Comparison of ENCODE assay signal across 2 cellular contexts in the genomic region with DNA sequence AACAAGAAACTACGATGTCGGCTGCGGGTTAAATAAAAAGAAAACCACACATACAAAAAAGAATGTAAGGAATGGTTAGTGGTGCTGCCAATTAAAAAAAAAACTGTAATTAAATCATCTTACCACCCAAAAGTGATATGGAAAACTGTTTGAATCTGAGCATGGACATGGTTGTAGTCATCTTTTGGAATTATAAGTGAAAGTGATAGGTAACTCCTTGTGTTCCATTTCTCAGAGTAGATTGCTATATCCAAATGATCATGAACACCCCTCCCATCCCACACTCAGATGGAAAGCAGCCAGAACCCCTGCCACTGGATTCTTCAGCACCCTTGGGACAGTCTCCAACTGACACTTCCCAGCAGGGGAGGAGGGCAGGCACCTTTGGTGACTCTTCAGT.
TF ChIP-seq lines count a peak whose summit lies in the region.

No MANE protein-coding gene starts in this region.

TF ChIP-seq in IMR-90, 13 proteins besides CTCF, POLR2A, EP300 and RAD21:
- TF ChIP-seq, protein P1, sequence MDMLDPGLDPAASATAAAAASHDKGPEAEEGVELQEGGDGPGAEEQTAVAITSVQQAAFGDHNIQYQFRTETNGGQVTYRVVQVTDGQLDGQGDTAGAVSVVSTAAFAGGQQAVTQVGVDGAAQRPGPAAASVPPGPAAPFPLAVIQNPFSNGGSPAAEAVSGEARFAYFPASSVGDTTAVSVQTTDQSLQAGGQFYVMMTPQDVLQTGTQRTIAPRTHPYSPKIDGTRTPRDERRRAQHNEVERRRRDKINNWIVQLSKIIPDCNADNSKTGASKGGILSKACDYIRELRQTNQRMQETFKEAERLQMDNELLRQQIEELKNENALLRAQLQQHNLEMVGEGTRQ (IDR thresholded peaks at IDR 0.05; ENCODE audit: low read depth, low read length) = no peak
- TF ChIP-seq RCOR1 (IDR thresholded peaks at IDR 0.05; ENCODE audit: insufficient replicate concordance, low read length) (no peak), MXI1 (IDR thresholded peaks at IDR 0.05; ENCODE audit: borderline replicate concordance, low read depth, low read length) (no peak), NFE2L2 (IDR thresholded peaks at IDR 0.05; ENCODE audit: low read depth, low read length) (no peak), RFX5 (IDR thresholded peaks at IDR 0.05; ENCODE audit: low read depth, low read length) (no peak), BHLHE40 (IDR thresholded peaks at IDR 0.05; ENCODE audit: low read depth, low read length) (no peak), FOS (IDR thresholded peaks at IDR 0.05; ENCODE audit: low read depth, low read length) (no peak), CEBPB (IDR thresholded peaks at IDR 0.05; ENCODE audit: low read depth, low read length) (no peak), MAFK (IDR thresholded peaks at IDR 0.05; ENCODE audit: low read depth, low read length) (no peak), MAZ (IDR thresholded peaks at IDR 0.05; ENCODE audit: borderline replicate concordance, low read depth, low read length) (no peak), SMC3 (IDR thresholded peaks at IDR 0.05; ENCODE audit: low read depth, low read length) (no peak), CHD1 (IDR thresholded peaks at IDR 0.05; ENCODE audit: low read depth, low read length) (no peak)
- TF ChIP-seq, protein P2, sequence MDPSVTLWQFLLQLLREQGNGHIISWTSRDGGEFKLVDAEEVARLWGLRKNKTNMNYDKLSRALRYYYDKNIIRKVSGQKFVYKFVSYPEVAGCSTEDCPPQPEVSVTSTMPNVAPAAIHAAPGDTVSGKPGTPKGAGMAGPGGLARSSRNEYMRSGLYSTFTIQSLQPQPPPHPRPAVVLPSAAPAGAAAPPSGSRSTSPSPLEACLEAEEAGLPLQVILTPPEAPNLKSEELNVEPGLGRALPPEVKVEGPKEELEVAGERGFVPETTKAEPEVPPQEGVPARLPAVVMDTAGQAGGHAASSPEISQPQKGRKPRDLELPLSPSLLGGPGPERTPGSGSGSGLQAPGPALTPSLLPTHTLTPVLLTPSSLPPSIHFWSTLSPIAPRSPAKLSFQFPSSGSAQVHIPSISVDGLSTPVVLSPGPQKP (IDR thresholded peaks at IDR 0.05; ENCODE audit: borderline replicate concordance, low read depth, low read length) = no peak

TF ChIP-seq in GM23338, 12 proteins besides CTCF, POLR2A, EP300 and RAD21:
- no peak for TF ChIP-seq ZNF331 (CRISPR knock-in tag; IDR thresholded peaks at IDR 0.05; ENCODE audit: low read depth)
- TF ChIP-seq POLR2AphosphoS5 (IDR thresholded peaks at IDR 0.05; ENCODE audit: low read depth) = no peak
- TF ChIP-seq, protein P3, sequence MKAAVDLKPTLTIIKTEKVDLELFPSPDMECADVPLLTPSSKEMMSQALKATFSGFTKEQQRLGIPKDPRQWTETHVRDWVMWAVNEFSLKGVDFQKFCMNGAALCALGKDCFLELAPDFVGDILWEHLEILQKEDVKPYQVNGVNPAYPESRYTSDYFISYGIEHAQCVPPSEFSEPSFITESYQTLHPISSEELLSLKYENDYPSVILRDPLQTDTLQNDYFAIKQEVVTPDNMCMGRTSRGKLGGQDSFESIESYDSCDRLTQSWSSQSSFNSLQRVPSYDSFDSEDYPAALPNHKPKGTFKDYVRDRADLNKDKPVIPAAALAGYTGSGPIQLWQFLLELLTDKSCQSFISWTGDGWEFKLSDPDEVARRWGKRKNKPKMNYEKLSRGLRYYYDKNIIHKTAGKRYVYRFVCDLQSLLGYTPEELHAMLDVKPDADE (IDR thresholded peaks at IDR 0.05) = no peak
- no peak for TF ChIP-seq NANOG (IDR thresholded peaks at IDR 0.05; ENCODE audit: borderline replicate concordance)
- no peak for TF ChIP-seq JUNB (IDR thresholded peaks at IDR 0.05; ENCODE audit: unreplicated experiment)
- TF ChIP-seq EZH2 (IDR thresholded peaks at IDR 0.05; ENCODE audit: low read depth, unreplicated experiment) = no peak
- TF ChIP-seq ZNF114 (CRISPR knock-in tag; IDR thresholded peaks at IDR 0.05) = no peak
- TF ChIP-seq EZH2phosphoT487 (IDR thresholded peaks at IDR 0.05; ENCODE audit: unreplicated experiment) = no peak
- no peak for TF ChIP-seq STAT1 (IDR thresholded peaks at IDR 0.05; ENCODE audit: unreplicated experiment)
- TF ChIP-seq CREB1 (CRISPR knock-in tag; IDR thresholded peaks at IDR 0.05; ENCODE audit: low read depth) = no peak
- TF ChIP-seq, protein P4, sequence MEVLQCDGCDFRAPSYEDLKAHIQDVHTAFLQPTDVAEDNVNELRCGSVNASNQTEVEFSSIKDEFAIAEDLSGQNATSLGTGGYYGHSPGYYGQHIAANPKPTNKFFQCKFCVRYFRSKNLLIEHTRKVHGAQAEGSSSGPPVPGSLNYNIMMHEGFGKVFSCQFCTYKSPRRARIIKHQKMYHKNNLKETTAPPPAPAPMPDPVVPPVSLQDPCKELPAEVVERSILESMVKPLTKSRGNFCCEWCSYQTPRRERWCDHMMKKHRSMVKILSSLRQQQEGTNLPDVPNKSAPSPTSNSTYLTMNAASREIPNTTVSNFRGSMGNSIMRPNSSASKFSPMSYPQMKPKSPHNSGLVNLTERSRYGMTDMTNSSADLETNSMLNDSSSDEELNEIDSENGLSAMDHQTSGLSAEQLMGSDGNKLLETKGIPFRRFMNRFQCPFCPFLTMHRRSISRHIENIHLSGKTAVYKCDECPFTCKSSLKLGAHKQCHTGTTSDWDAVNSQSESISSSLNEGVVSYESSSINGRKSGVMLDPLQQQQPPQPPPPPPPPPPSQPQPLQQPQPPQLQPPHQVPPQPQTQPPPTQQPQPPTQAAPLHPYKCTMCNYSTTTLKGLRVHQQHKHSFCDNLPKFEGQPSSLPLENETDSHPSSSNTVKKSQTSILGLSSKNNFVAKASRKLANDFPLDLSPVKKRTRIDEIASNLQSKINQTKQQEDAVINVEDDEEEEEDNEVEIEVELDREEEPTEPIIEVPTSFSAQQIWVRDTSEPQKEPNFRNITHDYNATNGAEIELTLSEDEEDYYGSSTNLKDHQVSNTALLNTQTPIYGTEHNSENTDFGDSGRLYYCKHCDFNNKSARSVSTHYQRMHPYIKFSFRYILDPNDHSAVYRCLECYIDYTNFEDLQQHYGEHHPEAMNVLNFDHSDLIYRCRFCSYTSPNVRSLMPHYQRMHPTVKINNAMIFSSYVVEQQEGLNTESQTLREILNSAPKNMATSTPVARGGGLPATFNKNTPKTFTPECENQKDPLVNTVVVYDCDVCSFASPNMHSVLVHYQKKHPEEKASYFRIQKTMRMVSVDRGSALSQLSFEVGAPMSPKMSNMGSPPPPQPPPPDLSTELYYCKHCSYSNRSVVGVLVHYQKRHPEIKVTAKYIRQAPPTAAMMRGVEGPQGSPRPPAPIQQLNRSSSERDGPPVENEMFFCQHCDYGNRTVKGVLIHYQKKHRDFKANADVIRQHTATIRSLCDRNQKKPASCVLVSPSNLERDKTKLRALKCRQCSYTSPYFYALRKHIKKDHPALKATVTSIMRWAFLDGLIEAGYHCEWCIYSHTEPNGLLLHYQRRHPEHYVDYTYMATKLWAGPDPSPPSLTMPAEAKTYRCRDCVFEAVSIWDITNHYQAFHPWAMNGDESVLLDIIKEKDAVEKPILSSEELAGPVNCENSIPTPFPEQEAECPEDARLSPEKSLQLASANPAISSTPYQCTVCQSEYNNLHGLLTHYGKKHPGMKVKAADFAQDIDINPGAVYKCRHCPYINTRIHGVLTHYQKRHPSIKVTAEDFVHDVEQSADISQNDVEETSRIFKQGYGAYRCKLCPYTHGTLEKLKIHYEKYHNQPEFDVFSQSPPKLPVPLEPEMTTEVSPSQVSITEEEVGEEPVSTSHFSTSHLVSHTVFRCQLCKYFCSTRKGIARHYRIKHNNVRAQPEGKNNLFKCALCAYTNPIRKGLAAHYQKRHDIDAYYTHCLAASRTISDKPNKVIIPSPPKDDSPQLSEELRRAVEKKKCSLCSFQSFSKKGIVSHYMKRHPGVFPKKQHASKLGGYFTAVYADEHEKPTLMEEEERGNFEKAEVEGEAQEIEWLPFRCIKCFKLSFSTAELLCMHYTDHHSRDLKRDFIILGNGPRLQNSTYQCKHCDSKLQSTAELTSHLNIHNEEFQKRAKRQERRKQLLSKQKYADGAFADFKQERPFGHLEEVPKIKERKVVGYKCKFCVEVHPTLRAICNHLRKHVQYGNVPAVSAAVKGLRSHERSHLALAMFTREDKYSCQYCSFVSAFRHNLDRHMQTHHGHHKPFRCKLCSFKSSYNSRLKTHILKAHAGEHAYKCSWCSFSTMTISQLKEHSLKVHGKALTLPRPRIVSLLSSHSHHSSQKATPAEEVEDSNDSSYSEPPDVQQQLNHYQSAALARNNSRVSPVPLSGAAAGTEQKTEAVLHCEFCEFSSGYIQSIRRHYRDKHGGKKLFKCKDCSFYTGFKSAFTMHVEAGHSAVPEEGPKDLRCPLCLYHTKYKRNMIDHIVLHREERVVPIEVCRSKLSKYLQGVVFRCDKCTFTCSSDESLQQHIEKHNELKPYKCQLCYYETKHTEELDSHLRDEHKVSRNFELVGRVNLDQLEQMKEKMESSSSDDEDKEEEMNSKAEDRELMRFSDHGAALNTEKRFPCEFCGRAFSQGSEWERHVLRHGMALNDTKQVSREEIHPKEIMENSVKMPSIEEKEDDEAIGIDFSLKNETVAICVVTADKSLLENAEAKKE (CRISPR knock-in tag; IDR thresholded peaks at IDR 0.05) = no peak
- TF ChIP-seq, protein P5, sequence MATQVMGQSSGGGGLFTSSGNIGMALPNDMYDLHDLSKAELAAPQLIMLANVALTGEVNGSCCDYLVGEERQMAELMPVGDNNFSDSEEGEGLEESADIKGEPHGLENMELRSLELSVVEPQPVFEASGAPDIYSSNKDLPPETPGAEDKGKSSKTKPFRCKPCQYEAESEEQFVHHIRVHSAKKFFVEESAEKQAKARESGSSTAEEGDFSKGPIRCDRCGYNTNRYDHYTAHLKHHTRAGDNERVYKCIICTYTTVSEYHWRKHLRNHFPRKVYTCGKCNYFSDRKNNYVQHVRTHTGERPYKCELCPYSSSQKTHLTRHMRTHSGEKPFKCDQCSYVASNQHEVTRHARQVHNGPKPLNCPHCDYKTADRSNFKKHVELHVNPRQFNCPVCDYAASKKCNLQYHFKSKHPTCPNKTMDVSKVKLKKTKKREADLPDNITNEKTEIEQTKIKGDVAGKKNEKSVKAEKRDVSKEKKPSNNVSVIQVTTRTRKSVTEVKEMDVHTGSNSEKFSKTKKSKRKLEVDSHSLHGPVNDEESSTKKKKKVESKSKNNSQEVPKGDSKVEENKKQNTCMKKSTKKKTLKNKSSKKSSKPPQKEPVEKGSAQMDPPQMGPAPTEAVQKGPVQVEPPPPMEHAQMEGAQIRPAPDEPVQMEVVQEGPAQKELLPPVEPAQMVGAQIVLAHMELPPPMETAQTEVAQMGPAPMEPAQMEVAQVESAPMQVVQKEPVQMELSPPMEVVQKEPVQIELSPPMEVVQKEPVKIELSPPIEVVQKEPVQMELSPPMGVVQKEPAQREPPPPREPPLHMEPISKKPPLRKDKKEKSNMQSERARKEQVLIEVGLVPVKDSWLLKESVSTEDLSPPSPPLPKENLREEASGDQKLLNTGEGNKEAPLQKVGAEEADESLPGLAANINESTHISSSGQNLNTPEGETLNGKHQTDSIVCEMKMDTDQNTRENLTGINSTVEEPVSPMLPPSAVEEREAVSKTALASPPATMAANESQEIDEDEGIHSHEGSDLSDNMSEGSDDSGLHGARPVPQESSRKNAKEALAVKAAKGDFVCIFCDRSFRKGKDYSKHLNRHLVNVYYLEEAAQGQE (IDR thresholded peaks at IDR 0.05; ENCODE audit: unreplicated experiment) = no peak
